ENCODE assay signal across 12 cellular contexts in the genomic region with DNA sequence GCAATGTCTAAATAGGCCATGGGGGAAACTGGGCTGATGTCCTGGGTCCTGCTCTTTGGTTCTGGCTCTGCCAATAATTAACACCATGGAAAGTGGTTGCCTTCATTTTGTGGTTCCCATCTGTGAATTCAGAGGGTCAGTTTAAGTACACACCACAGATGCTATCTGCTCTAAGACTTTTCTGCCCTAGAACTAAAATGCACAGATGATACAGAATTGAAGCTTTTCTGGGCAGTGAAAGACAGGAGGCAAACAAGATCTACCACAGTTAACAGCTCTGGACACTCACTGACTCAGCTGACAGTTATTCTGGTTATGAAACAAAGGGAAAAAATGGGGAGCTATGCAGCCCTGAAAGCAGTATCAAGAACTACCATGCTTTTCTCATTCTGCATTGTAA. TPM values are rescaled to one million over a fixed set of nuclear protein-coding genes. Genes with fewer than 3 reads are reported as not detected.
A peak's percentile ranks its signal among the peaks of the same experiment; 100 is the strongest.
DNase-seq lines count a peak whose midpoint lies in the region; ATAC-seq and TF ChIP-seq lines count a peak whose summit lies in the region.
"Had no signal": no experiment of that assay in that cellular context is flagged by ENCODE, and none has a peak within 500 bp of the region (broad histone marks: within the 10 kb centered on the region; RNA-seq: fewer than 3 reads in every experiment).

No MANE protein-coding gene starts in this region.

- TF ChIP-seq CTCF in cardiac fibroblast (IDR thresholded peaks at IDR 0.05; ENCODE audit: low read depth, low read length) = peak; percentile 18

- CTCF ChIA-PET in HEK293T (lab: Yijun Ruan, JAX) = no interaction called here

- H3K4me3 ChIP-seq in cardiac fibroblast (replicated peaks in 1 of 2; ENCODE audit: low read depth in 2 of 2, low read length in 2 of 2) = no peak overlapping the region

- POLR2A ChIA-PET in HEK293T (lab: Yijun Ruan, JAX) = no interaction called here

- DNase-seq in A172 (ENCODE audit: low spot score) = peak; percentile 74
- DNase-seq in cardiac fibroblast (ENCODE audit: low read depth in 2 of 2) = peak; percentile 72 to 88
- no peak for DNase-seq in HEK293T (ENCODE audit: extremely low spot score)
- DNase-seq in stimulated activated CD4-positive, alpha-beta T cell treated with anti-CD3 and anti-CD28 coated beads, Interleukin-1b, Interleukin-23, amount 100 ng/mL, for 48 hours = no peak
- no peak for DNase-seq in UCSD-AML1 (lab: John Stamatoyannopoulos, UW; ENCODE audit: unreplicated experiment)
- DNase-seq: activated naive CD4-positive, alpha-beta T cell; C1 segment of cervical spinal cord; NCI-H1694 treated with DMSO at 0.1 percent for 48 hours; T-helper 17 cell had no signal

- H3K27ac ChIP-seq in layer of hippocampus (ENCODE audit: low read depth, low read length) = peak overlapping the region; percentile 55

- no peaks in the 10 kb centered on the region for H3K27me3 ChIP-seq in layer of hippocampus (ENCODE audit: control insufficient read depth, insufficient read depth, low read length)

- ATAC-seq in HG03378 (IDR thresholded peaks at IDR 0.05; ENCODE audit: unreplicated experiment) = peak; percentile 57
- ATAC-seq in GM18520 (IDR thresholded peaks at IDR 0.05; ENCODE audit: unreplicated experiment) = no peak
- ATAC-seq: T-helper 17 cell had no signal

TF ChIP-seq in HEK293T, 16 proteins besides CTCF, POLR2A, EP300 and RAD21:
- TF ChIP-seq HDGF (IDR thresholded peaks at IDR 0.05; ENCODE audit: borderline replicate concordance) (no peak), CTBP1 (IDR thresholded peaks at IDR 0.05; ENCODE audit: borderline replicate concordance) (no peak), ELF4 (IDR thresholded peaks at IDR 0.05) (no peak), FOXA1 (IDR thresholded peaks at IDR 0.05) (no peak), LEF1 (IDR thresholded peaks at IDR 0.05; ENCODE audit: borderline replicate concordance) (no peak), ZNF384 (IDR thresholded peaks at IDR 0.05) (no peak), L3MBTL2 (conservative IDR thresholded peaks at IDR 0.05) (no peak), SUZ12 (IDR thresholded peaks at IDR 0.05) (no peak), TARDBP (IDR thresholded peaks at IDR 0.05) (no peak), FOXK2 (IDR thresholded peaks at IDR 0.05) (no peak), SP1 (IDR thresholded peaks at IDR 0.05) (no peak), BHLHE40 (IDR thresholded peaks at IDR 0.05; ENCODE audit: borderline replicate concordance) (no peak)
- TF ChIP-seq, protein P1, sequence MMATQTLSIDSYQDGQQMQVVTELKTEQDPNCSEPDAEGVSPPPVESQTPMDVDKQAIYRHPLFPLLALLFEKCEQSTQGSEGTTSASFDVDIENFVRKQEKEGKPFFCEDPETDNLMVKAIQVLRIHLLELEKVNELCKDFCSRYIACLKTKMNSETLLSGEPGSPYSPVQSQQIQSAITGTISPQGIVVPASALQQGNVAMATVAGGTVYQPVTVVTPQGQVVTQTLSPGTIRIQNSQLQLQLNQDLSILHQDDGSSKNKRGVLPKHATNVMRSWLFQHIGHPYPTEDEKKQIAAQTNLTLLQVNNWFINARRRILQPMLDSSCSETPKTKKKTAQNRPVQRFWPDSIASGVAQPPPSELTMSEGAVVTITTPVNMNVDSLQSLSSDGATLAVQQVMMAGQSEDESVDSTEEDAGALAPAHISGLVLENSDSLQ (IDR thresholded peaks at IDR 0.05) = no peak

RNA-seq across cellular contexts. Expression of a gene that starts 37.3 kb away (rescaled TPM):
- total RNA-seq in A172 (2014; rRNA removed; shearing (Covaris generic)) = 49.1 and 56.8 TPM in 2 replicates

Comparison
In these comparisons a context has a peak if more than half of its experiments do, and no peak if none do; other contexts are left out.
1. DNase-seq: peak in A172 (single experiment) and cardiac fibroblast (2 of 2); none in HEK293T (single experiment), stimulated activated CD4-positive, alpha-beta T cell treated with anti-CD3 and anti-CD28 coated beads, Interleukin-1b, Interleukin-23, amount 100 ng/mL, for 48 hours (single experiment) and UCSD-AML1 (single experiment).